ENCODE assay signal across 8 cellular contexts in the genomic region with DNA sequence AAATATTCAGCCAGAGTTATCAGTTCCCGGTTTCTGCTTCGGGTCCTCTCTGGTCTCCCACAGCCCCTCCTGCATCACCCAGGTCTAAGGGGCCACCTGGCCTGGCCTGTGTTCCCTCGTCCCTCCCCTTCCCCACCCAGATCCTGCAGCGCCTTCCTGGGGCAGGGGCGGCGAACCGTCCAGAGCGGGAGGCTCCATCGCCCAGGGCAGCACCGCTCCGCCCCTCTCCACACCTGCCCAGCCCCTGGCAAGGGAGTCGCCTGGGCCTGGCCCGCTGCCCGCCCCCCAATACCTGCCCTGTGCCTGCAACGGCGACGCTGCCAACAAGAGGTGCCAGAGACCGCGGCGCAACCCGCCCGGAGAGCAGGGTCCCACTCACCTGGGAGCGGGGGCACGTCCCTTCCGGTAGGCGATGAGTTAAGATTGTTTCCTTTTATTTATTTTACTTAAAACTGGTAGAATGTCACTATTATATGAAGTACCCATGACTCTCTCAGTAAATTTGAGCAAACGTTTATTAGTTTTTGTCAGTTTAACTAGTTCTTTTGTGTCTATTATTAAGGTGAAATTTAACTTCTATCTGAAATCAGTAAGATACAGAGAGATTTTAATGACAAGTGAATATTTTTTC.
DNase-seq lines count a peak whose midpoint lies in the region; ATAC-seq, FAIRE-seq and TF ChIP-seq lines count a peak whose summit lies in the region.
"Not testable (repeated sequence)": the region's sequence is repeated elsewhere in the genome, so short reads cannot be mapped to it uniquely, and the experiment has no call there.

No MANE protein-coding gene starts in this region.

- not testable (repeated sequence) for H3K4me3 Mint-ChIP-seq in chondrocyte (ENCODE audit: unreplicated experiment); neural progenitor cell

- DNase-seq in Ammon's horn (ENCODE audit: low spot score) (peak; percentile 2), chondrocyte (ENCODE audit: low spot score) (peak; percentile 95), left ventricle myocardium superior (peak; percentile 29), kidney (peak; percentile 70), neural progenitor cell (ENCODE audit: low spot score) (peak; percentile 33), thyroid gland (peak; percentile 17 to 53)
- not testable (repeated sequence) for DNase-seq in epithelial cell of proximal tubule (ENCODE audit: low read depth)

- not testable (repeated sequence) for ATAC-seq in left ventricle myocardium superior

- not testable (repeated sequence) for H3K36me3 ChIP-seq in HUES6 (ENCODE audit: control insufficient read depth, insufficient read depth, low read length); kidney (ENCODE audit: control insufficient read depth in 1 of 2, insufficient read depth in 2 of 2, low read length in 2 of 2); neural progenitor cell; thyroid gland

- H3K27ac ChIP-seq in HUES6 (ENCODE audit: low read depth, low read length); kidney (ENCODE audit: low read depth in 2 of 2, low read length in 2 of 2); neural progenitor cell; thyroid gland: not testable (repeated sequence)

- H3K27me3 Mint-ChIP-seq in chondrocyte (ENCODE audit: low read depth) = peaks cover 14% of the 10 kb centered on the region
- peaks cover 18% of the 10 kb centered on the region for H3K27me3 Mint-ChIP-seq in neural progenitor cell (ENCODE audit: insufficient read depth, low read depth)

- not testable (repeated sequence) for H3K9me3 Mint-ChIP-seq in chondrocyte (ENCODE audit: low read depth); neural progenitor cell

- H3K4me3 ChIP-seq in HUES6 (ENCODE audit: low read depth, low read length) (peak overlapping the region; percentile 47), epithelial cell of proximal tubule (ENCODE audit: low read depth, low read length) (peak overlapping the region; percentile 23)
- not testable (repeated sequence) for H3K4me3 ChIP-seq in kidney (ENCODE audit: low read length in 2 of 2); neural progenitor cell; thyroid gland (replicated peaks in 1 of 3)

- not testable (repeated sequence) for FAIRE-seq in kidney (lab: Jason Lieb, UNC)

- peaks cover 64% of the 10 kb centered on the region for H3K27me3 ChIP-seq in HUES6 (ENCODE audit: control insufficient read depth, insufficient read depth, low read length)
- peaks cover 82% of the 10 kb centered on the region for H3K27me3 ChIP-seq in neural progenitor cell
- H3K27me3 ChIP-seq in thyroid gland = not testable (repeated sequence)

- H4K20me1 ChIP-seq in neural progenitor cell (ENCODE audit: low read depth) = not testable (repeated sequence)

- intact Hi-C loops in left ventricle myocardium superior (cut with micrococcal nuclease); kidney (cut with DNase I); thyroid gland (cut with DNase I): not testable (repeated sequence)

- TF ChIP-seq POLR2A in thyroid gland (IDR thresholded peaks at IDR 0.05) = not testable (repeated sequence)

- not testable (repeated sequence) for H3K79me2 ChIP-seq in neural progenitor cell (ENCODE audit: low read depth)

- WGBS in thyroid gland, 2 donors = 11 to 24% methylated on average over 24 to 25 of the region's 27 CpGs

- not testable (repeated sequence) for H3K4me1 ChIP-seq in HUES6 (ENCODE audit: control insufficient read depth, insufficient read depth, low read length); kidney (ENCODE audit: control insufficient read depth in 1 of 2, insufficient read depth in 1 of 2, low read depth in 1 of 2, low read length in 2 of 2); neural progenitor cell; thyroid gland

- H3K36me3 Mint-ChIP-seq in chondrocyte (ENCODE audit: low read depth); neural progenitor cell: not testable (repeated sequence)

- not testable (repeated sequence) for H3K4me2 ChIP-seq in neural progenitor cell

- not testable (repeated sequence) for H3K9me3 ChIP-seq in HUES6 (ENCODE audit: control insufficient read depth, insufficient read depth, low read depth, low read length); kidney (ENCODE audit: control insufficient read depth in 1 of 2, low read length in 2 of 2); neural progenitor cell (ENCODE audit: low read depth); thyroid gland

- not testable (repeated sequence) for TF ChIP-seq CTCF in chondrocyte (IDR thresholded peaks at IDR 0.05); epithelial cell of proximal tubule (conservative IDR thresholded peaks at IDR 0.05; ENCODE audit: low read depth, low read length); kidney (IDR thresholded peaks at IDR 0.05; ENCODE audit: borderline replicate concordance, extremely low read depth, insufficient read depth); neural progenitor cell (IDR thresholded peaks at IDR 0.05); thyroid gland (IDR thresholded peaks at IDR 0.05)

- H3K4me1 Mint-ChIP-seq in chondrocyte (ENCODE audit: low read depth); neural progenitor cell: not testable (repeated sequence)

- H3K27ac Mint-ChIP-seq in chondrocyte (ENCODE audit: unreplicated experiment); neural progenitor cell: not testable (repeated sequence)

- H3F3A ChIP-seq in neural progenitor cell (ENCODE audit: low read depth) = not testable (repeated sequence)

- H2AFZ ChIP-seq in neural progenitor cell (replicated peaks) = not testable (repeated sequence)

- not testable (repeated sequence) for H3K9ac ChIP-seq in HUES6 (ENCODE audit: low read length); kidney (ENCODE audit: low read length in 2 of 2); neural progenitor cell
